Comparison of ENCODE assay signal across 8 cellular contexts in genomic region chr16:48687421-48688038, GRCh38.
DNase-seq lines count a peak whose midpoint lies in the region; ATAC-seq and TF ChIP-seq lines count a peak whose summit lies in the region.

No MANE protein-coding gene starts in this region.

- H3K27me3 ChIP-seq in GM06990 (replicated peaks; ENCODE audit: control insufficient read depth, insufficient read depth, low read length) (no peaks in the 10 kb centered on the region; the same call in 1 of the 2 replicates), SK-N-SH (ENCODE audit: insufficient read depth) (no peaks in the 10 kb centered on the region; the same call in 1 of the 2 replicates), lung (ENCODE audit: control insufficient read depth, insufficient read depth) (no peaks in the 10 kb centered on the region), thoracic aorta (replicated peaks; ENCODE audit: insufficient read depth) (no peaks in the 10 kb centered on the region)

- H3K4me3 ChIP-seq in GM06990 (replicated peaks; ENCODE audit: low read depth, low read length) (no peak overlapping the region), SK-N-SH (ENCODE audit: low read depth in 2 of 2, low read length in 1 of 2) (no peak overlapping the region; a peak in 1 of 4 replicates), lung (no peak overlapping the region), thoracic aorta (no peak overlapping the region)

- DNase-seq in A172 (ENCODE audit: low spot score) = peak; percentile 74
- DNase-seq in GM06990 (ENCODE audit: extremely low read depth, insufficient read length) = peak; percentile 13
- DNase-seq in NCI-H128 (lab: John Stamatoyannopoulos, UW; ENCODE audit: unreplicated experiment) = peak; percentile 4
- peak; percentile 68 for DNase-seq in SK-N-SH
- peak; percentile 58 to 72 for DNase-seq in dermis microvascular lymphatic vessel endothelial cell (ENCODE audit: low read depth in 2 of 2)
- peak; percentile 41 for DNase-seq in lung (ENCODE audit: low spot score)
- no peak for DNase-seq in thoracic aorta (ENCODE audit: low spot score)

- H3K9me2 ChIP-seq in SK-N-SH = no peaks in the 10 kb centered on the region

- no peaks in the 10 kb centered on the region for H3F3A ChIP-seq in SK-N-SH (replicated peaks; ENCODE audit: insufficient read depth)

- no peaks in the 10 kb centered on the region for H3K9me3 ChIP-seq in SK-N-SH
- no peaks in the 10 kb centered on the region for H3K9me3 ChIP-seq in lung (ENCODE audit: control insufficient read depth in 2 of 2, insufficient read depth in 1 of 2, low read length in 1 of 2)
- H3K9me3 ChIP-seq in thoracic aorta = no peaks in the 10 kb centered on the region

- no peak overlapping the region for H3K4me2 ChIP-seq in SK-N-SH

- TF ChIP-seq EP300 in SK-N-SH (IDR thresholded peaks at IDR 0.05; ENCODE audit: borderline replicate concordance in 1 of 2, low read depth in 1 of 2, low read length in 1 of 2) = no peak

- H3K79me2 ChIP-seq in SK-N-SH (ENCODE audit: insufficient read depth) = no peaks in the 10 kb centered on the region

- TF ChIP-seq RAD21 in SK-N-SH (IDR thresholded peaks at IDR 0.05; ENCODE audit: low read length) = peak; percentile 88

- no peak overlapping the region for H3K27ac ChIP-seq in SK-N-SH (ENCODE audit: low read depth in 2 of 2, low read length in 1 of 2)
- no peak overlapping the region for H3K27ac ChIP-seq in lung (ENCODE audit: low read depth in 1 of 2, low read length in 1 of 2)
- H3K27ac ChIP-seq in thoracic aorta = no peak overlapping the region

- 1% methylated on average over 9 of the region's 9 CpGs for WGBS in SK-N-SH (ENCODE audit: low lambda C conversion rate)
- WGBS in lung, 2 donors = 1 to 2% methylated on average over 9 of the region's 9 CpGs

- ATAC-seq in HG02588 (IDR thresholded peaks at IDR 0.05; ENCODE audit: unreplicated experiment) (peak; percentile 72), lung (ENCODE audit: insufficient read depth, low FRiP score) (peak; percentile 62), thoracic aorta (ENCODE audit: insufficient number of reproducible peaks, low FRiP score, low read depth) (no peak)

- H3K36me3 ChIP-seq in GM06990 (ENCODE audit: control insufficient read depth, insufficient read depth, low read length) (no peaks in the 10 kb centered on the region), SK-N-SH (replicated peaks in 1 of 2; ENCODE audit: control insufficient read depth in 1 of 2, insufficient read depth in 2 of 2, low read length in 1 of 2) (no peaks in the 10 kb centered on the region), lung (ENCODE audit: control insufficient read depth in 2 of 2, insufficient read depth in 2 of 2, low read length in 2 of 2) (no peaks in the 10 kb centered on the region), thoracic aorta (no peaks in the 10 kb centered on the region)

- H4K20me1 ChIP-seq in SK-N-SH (ENCODE audit: insufficient read depth) = no peaks in the 10 kb centered on the region

- H3K4me1 ChIP-seq in SK-N-SH (ENCODE audit: control insufficient read depth in 1 of 2, insufficient read depth in 2 of 2, low read depth in 1 of 2, low read length in 1 of 2) (no peaks in the 10 kb centered on the region), lung (ENCODE audit: control insufficient read depth in 2 of 2, insufficient read depth in 2 of 2, low read length in 2 of 2) (no peaks in the 10 kb centered on the region), thoracic aorta (ENCODE audit: control insufficient read depth in 1 of 2, low read depth in 2 of 2) (no peaks in the 10 kb centered on the region)

- no peak overlapping the region for H2AFZ ChIP-seq in SK-N-SH (ENCODE audit: low read depth)

- CTCF ChIA-PET in SK-N-SH (lab: Yijun Ruan, JAX) = interaction anchor here (0.6 to 3.4 kb wide), 34 partner anchors 9 to 1235 kb away, joined by 3 to 71 read pairs (median 3); no protein-coding TSS in a partner anchor

- POLR2A ChIA-PET in SK-N-SH (lab: Yijun Ruan, JAX) = no interaction called here

- TF ChIP-seq CTCF in GM06990 (IDR thresholded peaks at IDR 0.05; ENCODE audit: insufficient read depth, low read length, poor library complexity, severe bottlenecking) = peak; percentile 69
- peak; percentile 78 for TF ChIP-seq CTCF in SK-N-SH (IDR thresholded peaks at IDR 0.05)
- peak; percentile 40 for TF ChIP-seq CTCF in lung (IDR thresholded peaks at IDR 0.05; ENCODE audit: control extremely low read depth, extremely low read depth)
- TF ChIP-seq CTCF in thoracic aorta (IDR thresholded peaks at IDR 0.05) = peak; percentile 25

- H3K9ac ChIP-seq in SK-N-SH = no peak overlapping the region

TF ChIP-seq in SK-N-SH, 30 proteins besides CTCF, POLR2A, EP300 and RAD21:
- TF ChIP-seq IRF3 (IDR thresholded peaks at IDR 0.05; ENCODE audit: low read depth, low read length) = no peak
- peak; percentile 78 for TF ChIP-seq SMC3 (IDR thresholded peaks at IDR 0.05; ENCODE audit: low read depth, low read length)

Comparison
In these comparisons a context has a peak if more than half of its experiments do, and no peak if none do; other contexts are left out.
1. CTCF ChIP-seq: peak in every context shown above with its lines; median percentile 78 in SK-N-SH; 69 in GM06990; 40 in lung; 25 in thoracic aorta.